Comparison of ENCODE assay signal across 15 cellular contexts in genomic region chr12:72236071-72236705, GRCh38. TPM values are rescaled to one million over a fixed set of nuclear protein-coding genes. Genes with fewer than 3 reads are reported as not detected.
"Had no signal": no experiment of that assay in that cellular context is flagged by ENCODE, and none has a peak within 500 bp of the region (broad histone marks: within the 10 kb centered on the region; RNA-seq: fewer than 3 reads in every experiment).

No MANE protein-coding gene starts in this region.

- H3K4me3 ChIP-seq: dorsolateral prefrontal cortex, esophagus muscularis mucosa, psoas muscle, sigmoid colon had no signal

- DNase-seq: activated CD4-positive, alpha-beta T cell treated with anti-CD3 and anti-CD28 coated beads, Interleukin-2, amount 10 ng/mL, durations not matched to agents 7 days and 5 days; activated CD4-positive, CD25-positive, alpha-beta regulatory T cell; activated CD8-positive, alpha-beta memory T cell treated with anti-CD3 and anti-CD28 coated beads for 24 hours; amniotic stem cell; dorsolateral prefrontal cortex; head of caudate nucleus; occipital lobe; psoas muscle; sigmoid colon; stimulated activated CD4-positive, alpha-beta T cell treated with anti-CD3 and anti-CD28 coated beads, Interleukin-2, amount 100 ng/mL, for 48 hours; stimulated activated naive CD4-positive, alpha-beta T cell treated with Interleukin-2 at 50 U/mL for 16 hours; T-helper 17 cell had no signal

- ATAC-seq: left lobe of liver; natural killer cell treated with Interleukin-12 subunit alpha and Interleukin-12 subunit beta and Interleukin-15 and Interleukin-18, amount 100 ng/mL, for 72 hours; psoas muscle; T-helper 17 cell had no signal

- H3K27me3 ChIP-seq: dorsolateral prefrontal cortex, esophagus muscularis mucosa, sigmoid colon had no signal

- H3K4me1 ChIP-seq: esophagus muscularis mucosa, psoas muscle, sigmoid colon had no signal

- H3K27ac ChIP-seq: esophagus muscularis mucosa, psoas muscle, sigmoid colon had no signal

- H3K9me3 ChIP-seq: esophagus muscularis mucosa, psoas muscle, sigmoid colon had no signal

- H3K36me3 ChIP-seq: esophagus muscularis mucosa, sigmoid colon had no signal

RNA-seq across cellular contexts. Expression of gene TRHDE, which starts 36.0 kb away (rescaled TPM):
- total RNA-seq: activated CD4-positive, alpha-beta T cell treated with anti-CD3 and anti-CD28 coated beads, Interleukin-2, amount 10 ng/mL, durations not matched to agents 7 days and 5 days had no signal
